In genomic region chr15:40471778-40472130, GRCh38 we compare ENCODE assay signal across 8 cellular contexts. TPM values are rescaled to one million over a fixed set of nuclear protein-coding genes. Genes with fewer than 3 reads are reported as not detected.
DNase-seq lines count a peak whose midpoint lies in the region; ATAC-seq, FAIRE-seq and TF ChIP-seq lines count a peak whose summit lies in the region.

No MANE protein-coding gene starts in this region.

- intact Hi-C loops in CD14-positive monocyte (cut with micrococcal nuclease) (no loop called here), HepG2 (cut with micrococcal nuclease; ENCODE audit: unreplicated experiment) (loop anchor here (5.0 kb wide), 1 partner anchor 36 kb away; no protein-coding TSS in a partner anchor)

- H2AFZ ChIP-seq in OCI-LY1 (ENCODE audit: low read length): no peak overlapping the region
- H2AFZ ChIP-seq in HepG2 (ENCODE audit: low read length): no peak overlapping the region

- peaks cover 2 to 5% (median 4%) of the 10 kb centered on the region in 3 donors for H3K27me3 Mint-ChIP-seq in CD14-positive monocyte (ENCODE audit: low read depth in 3 of 3)

- TF ChIP-seq CTCF in CD14-positive monocyte (IDR thresholded peaks at IDR 0.05): no peak
- no peak for TF ChIP-seq CTCF in OCI-LY1 (IDR thresholded peaks at IDR 0.05; ENCODE audit: low read length)
- TF ChIP-seq CTCF in HepG2 (CRISPR knock-in tag; IDR thresholded peaks at IDR 0.05): no peak; the same call in 1 of the 2 replicates
- TF ChIP-seq CTCF in tibial nerve (IDR thresholded peaks at IDR 0.05): no peak

- H3K9me2 ChIP-seq in OCI-LY1 (ENCODE audit: low read depth, low read length): no peaks in the 10 kb centered on the region

- in situ Hi-C loops in HepG2 (cut with HindIII; ENCODE audit: extremely low pct_ligation_motif_present, low pct_unique_long_range_greater_than_20kb): no loop called here

- POLR2A ChIA-PET in HepG2 (lab: Yijun Ruan, JAX): no interaction called here

- no peak for TF ChIP-seq RAD21 in HepG2 (CRISPR knock-in tag; IDR thresholded peaks at IDR 0.05)

- peak overlapping the region; percentile 66 to 89 (median 72) for H3K27ac Mint-ChIP-seq in CD14-positive monocyte

- H3K9me3 ChIP-seq in OCI-LY1 (ENCODE audit: low read length) (no peaks in the 10 kb centered on the region), HepG2 (ENCODE audit: low read length) (no peaks in the 10 kb centered on the region), tibial nerve (no peaks in the 10 kb centered on the region)

- H3K4me1 ChIP-seq in OCI-LY1 (ENCODE audit: insufficient read depth, low read length, severe bottlenecking) (peaks cover 18% of the 10 kb centered on the region), HepG2 (ENCODE audit: insufficient read depth, low read length) (peaks cover 29% of the 10 kb centered on the region), tibial nerve (peaks cover 0 to 23% (median 11%) of the 10 kb centered on the region in 4 donors)

- H3K27ac ChIP-seq in OCI-LY1 (ENCODE audit: low read depth, low read length, poor library complexity, severe bottlenecking): no peak overlapping the region
- H3K27ac ChIP-seq in HepG2 (ENCODE audit: extremely low read length, insufficient read depth, low read length): no peak overlapping the region
- H3K27ac ChIP-seq in tibial nerve: peak overlapping the region in 3 of 4 donors; percentile 93 to 96 (median 95)

- no TSS peak for BruUV-seq in HepG2 (replicated peaks; lab: Mats Ljungman, UMichigan)

- H3K27me3 ChIP-seq in OCI-LY1 (ENCODE audit: insufficient read depth, low read length) (no peaks in the 10 kb centered on the region), HepG2 (ENCODE audit: control insufficient read depth in 1 of 2, insufficient read depth in 2 of 2, low read length in 2 of 2) (peaks cover 0 to 7% of the 10 kb centered on the region in 2 experiments; a peak in 1 of 5 replicates), tibial nerve (no peaks in the 10 kb centered on the region)

- H3F3A ChIP-seq in OCI-LY1 (ENCODE audit: insufficient read depth, low read length): peaks cover 8% of the 10 kb centered on the region; the same call in 1 of the 2 replicates

- peaks cover 0 to 2% (median 0%) of the 10 kb centered on the region in 7 donors for H3K9me3 Mint-ChIP-seq in CD14-positive monocyte

- WGBS in HepG2 (ENCODE audit: low lambda C conversion rate): no CpG with 5 or more reads among the region's 18 CpGs
- WGBS in tibial nerve, 2 donors: 0 to 17% methylated on average over 1 to 14 of the region's 18 CpGs

- H4K20me1 ChIP-seq in OCI-LY1 (ENCODE audit: insufficient read depth, low read length): no peaks in the 10 kb centered on the region
- H4K20me1 ChIP-seq in HepG2 (ENCODE audit: insufficient read depth, low read length): no peaks in the 10 kb centered on the region

- peak; percentile 7 for ATAC-seq in GM21529 (IDR thresholded peaks at IDR 0.05; ENCODE audit: unreplicated experiment)
- peak; percentile 53 for ATAC-seq in HepG2

- H3K36me3 ChIP-seq in OCI-LY1 (ENCODE audit: insufficient read depth, low read length): 0 out of 2 replicates have a peak, but pooled peaks cover 2% of the 10 kb centered on the region
- H3K36me3 ChIP-seq in HepG2 (replicated peaks in 1 of 2; ENCODE audit: control insufficient read depth in 1 of 2, insufficient read depth in 2 of 2, low read length in 2 of 2): peaks cover 0 to 2% of the 10 kb centered on the region in 2 experiments; a peak in 1 of 5 replicates
- peaks cover 0 to 18% (median 0%) of the 10 kb centered on the region in 3 donors for H3K36me3 ChIP-seq in tibial nerve

- DNase-seq in CD14-positive monocyte (ENCODE audit: low spot score) (no peak), HepG2 (ENCODE audit: low spot score) (peak; percentile 32), tibial nerve (ENCODE audit: low spot score in 2 of 2) (no peak), SW 1271 (lab: John Stamatoyannopoulos, UW) (no peak), GM19240 (ENCODE audit: insufficient read length, low spot score) (no peak)
- peak; percentile 14 for DNase-seq in central memory CD4-positive, alpha-beta T cell

- H3K4me1 Mint-ChIP-seq in CD14-positive monocyte: peaks cover 23% of the 10 kb centered on the region

- H3K36me3 Mint-ChIP-seq in CD14-positive monocyte: peaks cover 3 to 12% of the 10 kb centered on the region in 2 donors

- TF ChIP-seq POLR2A in HepG2 (IDR thresholded peaks at IDR 0.05; ENCODE audit: insufficient read depth in 1 of 2, low read depth in 2 of 2, low read length in 2 of 2): no peak
- TF ChIP-seq POLR2A in tibial nerve (IDR thresholded peaks at IDR 0.05): no peak

- H3K79me2 ChIP-seq in OCI-LY1 (ENCODE audit: insufficient read depth, low read length) (no peaks in the 10 kb centered on the region), HepG2 (ENCODE audit: insufficient read depth, low read length) (no peaks in the 10 kb centered on the region)

- no peak for FAIRE-seq in HepG2 (lab: Jason Lieb, UNC)

- H3K4me2 ChIP-seq in OCI-LY1 (ENCODE audit: low read length) (peak overlapping the region; percentile 100), HepG2 (ENCODE audit: low read depth, low read length) (peak overlapping the region; percentile 83)

- H3K4me3 Mint-ChIP-seq in CD14-positive monocyte: peak overlapping the region; percentile 87 to 93

- H3K4me3 ChIP-seq in OCI-LY1 (ENCODE audit: low read depth, low read length, poor library complexity, severe bottlenecking) (peak overlapping the region; percentile 82), HepG2 (replicated peaks in 1 of 3; ENCODE audit: insufficient read depth in 1 of 3, low read depth in 2 of 3, low read length in 3 of 3) (peak overlapping the region; percentile 81 to 89 (median 89)), tibial nerve (peak overlapping the region; percentile 56 to 92 (median 80))

- CTCF ChIA-PET in HepG2 (lab: Yijun Ruan, JAX; ENCODE audit: low intra/inter-chr PET ratio, low total read pairs): no interaction called here

- H3K9ac ChIP-seq in OCI-LY1 (ENCODE audit: low read length): peak overlapping the region; percentile 77
- peak overlapping the region; percentile 71 for H3K9ac ChIP-seq in HepG2 (ENCODE audit: insufficient read depth, low read depth, low read length)

- TF ChIP-seq EP300 in HepG2 (IDR thresholded peaks at IDR 0.05; ENCODE audit: low read depth in 2 of 2, low read length in 2 of 2) (no peak), HepG2 (CRISPR knock-in tag; IDR thresholded peaks at IDR 0.05; ENCODE audit: borderline replicate concordance) (no peak), tibial nerve (IDR thresholded peaks at IDR 0.05) (no peak)

TF ChIP-seq in HepG2, 621 proteins besides CTCF, POLR2A, EP300 and RAD21 (continues in another document):
- TF ChIP-seq ZNF737 (CRISPR knock-in tag; IDR thresholded peaks at IDR 0.05; ENCODE audit: borderline replicate concordance): no peak

RNA-seq across cellular contexts. Expression of gene CHST14, which starts 1.0 kb away (rescaled TPM):
- polyA plus RNA-seq in CD14-positive monocyte: 1 to 10 TPM in 1 of 2 donors, under 1 TPM in 1; 0.85 to 1.2 TPM
- total RNA-seq in HepG2 (2016; rRNA removed; fragmentation: Illumina TruSeq; extraction: Trizol): 6.4 and 12.4 TPM in 2 replicates
- total RNA-seq in HepG2 (2016; cell fraction: cytosol; rRNA removed; fragmentation: Illumina TruSeq; extraction: Trizol; ENCODE audit: low read depth): 1.7 and 1.9 TPM in 2 replicates
- 5.9 and 12.8 TPM in 2 replicates for total RNA-seq in HepG2 (2016; cell fraction: insoluble cytoplasmic fraction; rRNA removed; fragmentation: Illumina TruSeq; extraction: Trizol)
- 6.3 and 7.3 TPM in 2 replicates for total RNA-seq in HepG2 (2016; cell fraction: membrane; rRNA removed; fragmentation: Illumina TruSeq; extraction: Trizol)
- 12.7 and 15.0 TPM in 2 replicates for total RNA-seq in HepG2 (2016; cell fraction: nucleus; rRNA removed; fragmentation: Illumina TruSeq; extraction: Trizol)
- polyA plus RNA-seq in HepG2 (2011; rRNA removed): 8.6 and 8.9 TPM in 2 replicates
- polyA plus RNA-seq in HepG2 (2011; cell fraction: cytosol; rRNA removed): 9.6 and 9.8 TPM in 2 replicates
- polyA plus RNA-seq in HepG2 (2011; cell fraction: nucleus; rRNA removed): 4.4 and 4.5 TPM in 2 replicates
- polyA plus RNA-seq in HepG2 (2012): 9.6 and 9.8 TPM in 2 replicates
- polyA plus RNA-seq in HepG2 (2016; cell fraction: cytosol; fragmentation: Illumina TruSeq; extraction: Trizol; ENCODE audit: low read depth): 3.1 and 3.8 TPM in 2 replicates
- 10.8 and 12.3 TPM in 2 replicates for polyA plus RNA-seq in HepG2 (2016; cell fraction: insoluble cytoplasmic fraction; fragmentation: Illumina TruSeq; extraction: Trizol; ENCODE audit: low read depth)
- 6.3 and 7.2 TPM in 2 replicates for polyA plus RNA-seq in HepG2 (2016; cell fraction: membrane; fragmentation: Illumina TruSeq; extraction: Trizol; ENCODE audit: low read depth)
- 35.3 and 38.8 TPM in 2 replicates for polyA plus RNA-seq in HepG2 (2016; cell fraction: nucleus; fragmentation: Illumina TruSeq; extraction: Trizol; ENCODE audit: insufficient read depth, low read depth)
- 10.7 and 13.2 TPM in 2 replicates for polyA minus RNA-seq in HepG2 (2011; rRNA and poly(A)+ RNA removed; ENCODE audit: low replicate concordance)
- polyA minus RNA-seq in HepG2 (2011; cell fraction: cytosol; rRNA and poly(A)+ RNA removed): 7.1 and 8.4 TPM in 2 replicates
- polyA minus RNA-seq in HepG2 (2011; cell fraction: nucleus; rRNA and poly(A)+ RNA removed): 3.0 and 3.2 TPM in 2 replicates
- 10 to 100 TPM in 3 of 4 donors, 1 to 10 TPM in 1; 5.7 to 27.8 (median 15.4) TPM for total RNA-seq in tibial nerve

RNA-seq across cellular contexts. Expression of gene BAHD1, which starts 31.0 kb away (rescaled TPM):
- polyA plus RNA-seq in CD14-positive monocyte (under 1 TPM; 0.67 to 0.79 TPM), HepG2 (2011; rRNA removed) (3.3 and 3.8 TPM in 2 replicates)
- total RNA-seq in HepG2 (2016; rRNA removed; fragmentation: Illumina TruSeq; extraction: Trizol) (8.1 and 8.7 TPM in 2 replicates), tibial nerve (10 to 100 TPM; 12.3 to 25.5 (median 16.2) TPM)
- 1.8 and 1.9 TPM in 2 replicates for total RNA-seq in HepG2 (2016; cell fraction: cytosol; rRNA removed; fragmentation: Illumina TruSeq; extraction: Trizol; ENCODE audit: low read depth)
- total RNA-seq in HepG2 (2016; cell fraction: insoluble cytoplasmic fraction; rRNA removed; fragmentation: Illumina TruSeq; extraction: Trizol): 7.1 and 8.8 TPM in 2 replicates
- 4.5 and 4.7 TPM in 2 replicates for total RNA-seq in HepG2 (2016; cell fraction: membrane; rRNA removed; fragmentation: Illumina TruSeq; extraction: Trizol)
- total RNA-seq in HepG2 (2016; cell fraction: nucleus; rRNA removed; fragmentation: Illumina TruSeq; extraction: Trizol): 9.6 and 13.1 TPM in 2 replicates
- polyA plus RNA-seq in HepG2 (2011; cell fraction: cytosol; rRNA removed): 2.3 and 2.4 TPM in 2 replicates
- 9.7 and 10.3 TPM in 2 replicates for polyA plus RNA-seq in HepG2 (2011; cell fraction: nucleus; rRNA removed)
- polyA plus RNA-seq in HepG2 (2012): 6.2 and 8.0 TPM in 2 replicates
- 0.53 and 0.62 TPM in 2 replicates for polyA plus RNA-seq in HepG2 (2016; cell fraction: cytosol; fragmentation: Illumina TruSeq; extraction: Trizol; ENCODE audit: low read depth)
- 8.2 and 10.1 TPM in 2 replicates for polyA plus RNA-seq in HepG2 (2016; cell fraction: insoluble cytoplasmic fraction; fragmentation: Illumina TruSeq; extraction: Trizol; ENCODE audit: low read depth)
- polyA plus RNA-seq in HepG2 (2016; cell fraction: membrane; fragmentation: Illumina TruSeq; extraction: Trizol; ENCODE audit: low read depth): 2.1 and 2.2 TPM in 2 replicates
- polyA plus RNA-seq in HepG2 (2016; cell fraction: nucleus; fragmentation: Illumina TruSeq; extraction: Trizol; ENCODE audit: insufficient read depth, low read depth): 14.7 and 18.8 TPM in 2 replicates
- 6.1 and 10.5 TPM in 2 replicates for polyA minus RNA-seq in HepG2 (2011; rRNA and poly(A)+ RNA removed; ENCODE audit: low replicate concordance)
- 3.0 and 3.5 TPM in 2 replicates for polyA minus RNA-seq in HepG2 (2011; cell fraction: cytosol; rRNA and poly(A)+ RNA removed)
- 5.3 and 9.8 TPM in 2 replicates for polyA minus RNA-seq in HepG2 (2011; cell fraction: nucleus; rRNA and poly(A)+ RNA removed)

Comparison
In these comparisons a context has a peak if more than half of its experiments do, and no peak if none do; other contexts are left out.
1. DNase-seq: peak in central memory CD4-positive, alpha-beta T cell (single experiment) and HepG2 (single experiment); none in CD14-positive monocyte (single experiment), tibial nerve (0 of 2), SW 1271 (0 of 2) and GM19240 (single experiment).
2. H3K27ac ChIP-seq: peak in tibial nerve (3 of 4); none in OCI-LY1 (single experiment) and HepG2 (single experiment).
3. Peak in every context shown above with its lines, with median percentiles within 50 percentile points of each other: H3K4me3 ChIP-seq.